In genomic region chr2:208031608-208032019, GRCh38 we compare ENCODE assay signal across 17 cellular contexts. TPM values are rescaled to one million over a fixed set of nuclear protein-coding genes. Genes with fewer than 3 reads are reported as not detected.
DNase-seq lines count a peak whose midpoint lies in the region; TF ChIP-seq lines count a peak whose summit lies in the region.
"Had no signal": no experiment of that assay in that cellular context is flagged by ENCODE, and none has a peak within 500 bp of the region (broad histone marks: within the 10 kb centered on the region; RNA-seq: fewer than 3 reads in every experiment).

No MANE protein-coding gene starts in this region.

- H2AFZ ChIP-seq in parathyroid adenoma = peak overlapping the region; percentile 51

- peaks cover 0 to 1% (median 0%) of the 10 kb centered on the region in 7 donors for H3K9me3 Mint-ChIP-seq in CD14-positive monocyte
- H3K9me3 Mint-ChIP-seq: activated T-helper 2 cell treated with anti-CD3 and anti-CD28 coated beads, Interferon-gamma antibody, Interleukin-2, Interleukin-4, amounts not matched to agents 10 μg/mL and 5 μg/mL and 100 μg/mL, durations not matched to agents 14 hours and 24 hours and 36 hours; CD4-positive, alpha-beta T cell; stimulated activated naive CD8-positive, alpha-beta T cell treated with anti-CD3 and anti-CD28 coated beads, Interleukin-15, amount 100 ng/mL, for 72 hours; T-helper 2 cell treated with Interferon-gamma antibody and Interleukin-4, amounts not matched to agents 5 μg/mL and 100 μg/mL, for 36 hours had no signal

- H3K4me2 ChIP-seq in parathyroid adenoma (ENCODE audit: low read length) = no peak overlapping the region

- H3K36me3 ChIP-seq in parathyroid adenoma (ENCODE audit: control insufficient read depth, insufficient read depth, low read length) = no peaks in the 10 kb centered on the region

- POLR2A ChIA-PET in GM10248 (lab: Yijun Ruan, JAX) = no interaction called here

- H3K9ac ChIP-seq in parathyroid adenoma = no peak overlapping the region

- H3K4me3 Mint-ChIP-seq in CD14-positive monocyte = no peak overlapping the region
- H3K4me3 Mint-ChIP-seq: CD4-positive, alpha-beta T cell; endodermal cell; stimulated activated naive CD8-positive, alpha-beta T cell treated with anti-CD3 and anti-CD28 coated beads, Interleukin-15, amount 100 ng/mL, for 72 hours; T-helper 2 cell treated with Interferon-gamma antibody and Interleukin-4, amounts not matched to agents 5 μg/mL and 100 μg/mL, for 36 hours had no signal

- peak overlapping the region; percentile 57 to 85 (median 76) for H3K27ac Mint-ChIP-seq in CD14-positive monocyte
- H3K27ac Mint-ChIP-seq: activated T-helper 2 cell treated with anti-CD3 and anti-CD28 coated beads, Interferon-gamma antibody, Interleukin-2, Interleukin-4, amounts not matched to agents 10 μg/mL and 5 μg/mL and 100 μg/mL, durations not matched to agents 14 hours and 24 hours and 36 hours; CD4-positive, alpha-beta T cell; endodermal cell; stimulated activated naive CD8-positive, alpha-beta T cell treated with anti-CD3 and anti-CD28 coated beads, Interleukin-15, amount 100 ng/mL, for 72 hours; T-helper 2 cell treated with Interferon-gamma antibody and Interleukin-4, amounts not matched to agents 5 μg/mL and 100 μg/mL, for 36 hours had no signal

- CTCF ChIA-PET in GM10248 (lab: Yijun Ruan, JAX) = interaction anchor here (1.0 to 9.5 kb wide), 3 partner anchors 9 to 399 kb away, joined by 3 to 70 read pairs (median 15); no protein-coding TSS in a partner anchor

- H3K27ac ChIP-seq in parathyroid adenoma = no peak overlapping the region

- DNase-seq in CD14-positive monocyte (ENCODE audit: low spot score) (no peak), MV-4-11 (lab: John Stamatoyannopoulos, UW) (peak; percentile 92), epithelial cell of esophagus (ENCODE audit: low read depth) (peak; percentile 64), C1 segment of cervical spinal cord (lab: John Stamatoyannopoulos, UW) (no peak), NCI-H82 (lab: John Stamatoyannopoulos, UW) (no peak), GM10248 (ENCODE audit: extremely low spot score) (no peak), NCI-H446 treated with DMSO at 0.1 percent for 48 hours (lab: John Stamatoyannopoulos, UW) (no peak)
- DNase-seq: activated CD4-positive, alpha-beta T cell treated with anti-CD3 and anti-CD28 coated beads, Interleukin-2, amount 50 U/mL, for 4 hours; CD4-positive, alpha-beta T cell; endodermal cell; GF-D8; hypothalamus; NCI-H2171 treated with DMSO at 0.1 percent for 48 hours; stimulated activated naive CD8-positive, alpha-beta T cell treated with anti-CD3 and anti-CD28 coated beads, Interleukin-15, amount 100 ng/mL, for 72 hours had no signal

- H3K9me3 ChIP-seq in parathyroid adenoma (ENCODE audit: control insufficient read depth, low read length) = no peaks in the 10 kb centered on the region

- H3K4me1 Mint-ChIP-seq in CD14-positive monocyte = peaks cover 20% of the 10 kb centered on the region

- H3K4me3 ChIP-seq in epithelial cell of esophagus (ENCODE audit: low read length) (no peak overlapping the region), parathyroid adenoma (ENCODE audit: low read depth, low read length) (no peak overlapping the region)

- intact Hi-C loops in CD14-positive monocyte (cut with micrococcal nuclease) = loop anchor here in 1 of 2 donors (10.0 kb wide), 1 partner anchor 267 kb away; the partner anchor contains the start of gene FZD5

- peaks cover 4% of the 10 kb centered on the region for H3K4me1 ChIP-seq in parathyroid adenoma

- TF ChIP-seq CTCF in CD14-positive monocyte (IDR thresholded peaks at IDR 0.05) = no peak
- TF ChIP-seq CTCF in epithelial cell of esophagus (IDR thresholded peaks at IDR 0.05; ENCODE audit: insufficient read depth, low read depth, low read length, missing control alignments) = no peak
- TF ChIP-seq CTCF in parathyroid adenoma (IDR thresholded peaks at IDR 0.05) = no peak
- TF ChIP-seq CTCF in GM10248 (IDR thresholded peaks at IDR 0.05; ENCODE audit: control extremely low read depth, extremely low read depth, low read depth, missing control alignments) = no peak

- H3K27me3 Mint-ChIP-seq in CD14-positive monocyte (ENCODE audit: low read depth in 3 of 3) = peaks cover 0 to 2% (median 0%) of the 10 kb centered on the region in 3 donors
- H3K27me3 Mint-ChIP-seq: CD4-positive, alpha-beta T cell; stimulated activated naive CD8-positive, alpha-beta T cell treated with anti-CD3 and anti-CD28 coated beads, Interleukin-15, amount 100 ng/mL, for 72 hours had no signal

- no peaks in the 10 kb centered on the region for H3K27me3 ChIP-seq in parathyroid adenoma (ENCODE audit: control insufficient read depth, insufficient read depth, low read length)

- no peaks in the 10 kb centered on the region for H3K36me3 Mint-ChIP-seq in CD14-positive monocyte

- no peaks in the 10 kb centered on the region for H3K79me2 ChIP-seq in parathyroid adenoma

RNA-seq across cellular contexts. Expression of gene PLEKHM3, which starts 6.3 kb away (rescaled TPM):
- polyA plus RNA-seq in CD14-positive monocyte = 1 to 10 TPM; 3.0 TPM

Comparison
In these comparisons a context has a peak if more than half of its experiments do, and no peak if none do; other contexts are left out.
1. DNase-seq: peak in MV-4-11 (single experiment) and epithelial cell of esophagus (single experiment); none in CD14-positive monocyte (single experiment), C1 segment of cervical spinal cord (0 of 14), NCI-H82 (single experiment), GM10248 (single experiment) and NCI-H446 treated with DMSO at 0.1 percent for 48 hours (single experiment).